In genomic region chr15:29800441-29801366, GRCh38 we compare ENCODE assay signal across 1 cellular context.
TF ChIP-seq lines count a peak whose summit lies in the region.

No MANE protein-coding gene starts in this region.

TF ChIP-seq in A549, 52 proteins besides CTCF, POLR2A, EP300 and RAD21 (continued from another document):
- TF ChIP-seq HMGXB4 (CRISPR knock-in tag; IDR thresholded peaks at IDR 0.05; ENCODE audit: borderline replicate concordance) (no peak), ZSCAN20 (CRISPR knock-in tag; IDR thresholded peaks at IDR 0.05) (no peak), REST (IDR thresholded peaks at IDR 0.05) (no peak)
